ENCODE assay signal across 20 cellular contexts in genomic region chr17:51347851-51348584, GRCh38.
"Had no signal": no experiment of that assay in that cellular context is flagged by ENCODE, and none has a peak within 500 bp of the region (broad histone marks: within the 10 kb centered on the region; RNA-seq: fewer than 3 reads in every experiment).

No MANE protein-coding gene starts in this region.

- DNase-seq: activated CD4-positive, alpha-beta T cell treated with anti-CD3 and anti-CD28 coated beads for 4 hours; activated CD4-positive, alpha-beta T cell treated with anti-CD3 and anti-CD28 coated beads, Interleukin-2, amount 50 U/mL, for 4 hours; activated naive CD4-positive, alpha-beta T cell treated with Interleukin-2 at 50 U/mL for 16 hours; activated T-cell treated with anti-CD3 and anti-CD28 coated beads for 4 hours; activated T-cell treated with anti-CD3 and anti-CD28 coated beads, Interleukin-2, amount 50 U/mL, for 72 hours; aorta; central memory CD4-positive, alpha-beta T cell; effector CD4-positive, alpha-beta T cell; foreskin melanocyte; left ventricle myocardium inferior; mucosa of descending colon; right lobe of liver; stimulated activated CD4-positive, alpha-beta T cell treated with anti-CD3 and anti-CD28 coated beads, Interleukin-12 subunit alpha, Interleukin-12 subunit beta, amount 100 ng/mL, for 4 hours; stimulated activated CD4-positive, alpha-beta T cell treated with anti-CD3 and anti-CD28 coated beads, Interleukin-4, amount 100 ng/mL, for 1 hour; thyroid gland had no signal

- ATAC-seq: activated T-cell treated with anti-CD3 and anti-CD28 coated beads, Interleukin-2, amount 50 U/mL, for 72 hours; mucosa of descending colon; right lobe of liver had no signal

- H3K27me3 ChIP-seq: esophagus muscularis mucosa, right lobe of liver, thyroid gland had no signal

- H3K4me3 ChIP-seq: esophagus muscularis mucosa, left ventricle myocardium inferior, lung, mucosa of descending colon, right lobe of liver, skin epidermis, thyroid gland had no signal

- FAIRE-seq: islet of Langerhans had no signal

- H3K36me3 ChIP-seq: esophagus muscularis mucosa, left ventricle myocardium inferior, right lobe of liver, thyroid gland had no signal

- H3K4me1 ChIP-seq: left ventricle myocardium inferior, right lobe of liver had no signal

- H3K27ac ChIP-seq: esophagus muscularis mucosa, left ventricle myocardium inferior, right lobe of liver, skin epidermis, thyroid gland, VCaP had no signal

- H3K9me3 ChIP-seq: esophagus muscularis mucosa, left ventricle myocardium inferior, mucosa of descending colon, right lobe of liver, thyroid gland had no signal
